31 cellular contexts compared by ENCODE assay signal in genomic region chr5:176631383-176631970, GRCh38. TPM values are rescaled to one million over a fixed set of nuclear protein-coding genes. Genes with fewer than 3 reads are reported as not detected.
DNase-seq lines count a peak whose midpoint lies in the region; ATAC-seq lines count a peak whose summit lies in the region.
"Had no signal": no experiment of that assay in that cellular context is flagged by ENCODE, and none has a peak within 500 bp of the region (broad histone marks: within the 10 kb centered on the region; RNA-seq: fewer than 3 reads in every experiment).

No MANE protein-coding gene starts in this region.

- H3K27ac ChIP-seq in temporal lobe (ENCODE audit: low read depth, low read length) = peak overlapping the region; percentile 47
- H3K27ac ChIP-seq: coronary artery, parathyroid adenoma, Peyer's patch, right atrium auricular region, thoracic aorta, vagina had no signal

- ATAC-seq in activated CD4-positive, CD25-positive, alpha-beta regulatory T cell treated with anti-CD3 and anti-CD28 coated beads, Interleukin-2, amount 50 U/mL, for 24 hours = no peak
- ATAC-seq: activated naive CD4-positive, alpha-beta T cell treated with anti-CD3 and anti-CD28 coated beads, Interleukin-2, amount 50 U/mL, for 72 hours; effector memory CD8-positive, alpha-beta T cell; GM12878 had no signal

- DNase-seq in NCI-H2081 (lab: John Stamatoyannopoulos, UW) (peak; percentile 19 to 50), NCI-H2081 treated with DMSO at 0.1 percent for 48 hours (lab: John Stamatoyannopoulos, UW) (no peak), NCI-H69 (lab: John Stamatoyannopoulos, UW) (peak; percentile 78), cerebellum (ENCODE audit: low spot score) (peak; percentile 68), SK-N-DZ (ENCODE audit: low spot score) (no peak)
- DNase-seq in stimulated activated naive CD4-positive, alpha-beta T cell (lab: John Stamatoyannopoulos, UW) = no peak
- DNase-seq: activated CD4-positive, alpha-beta T cell treated with anti-CD3 and anti-CD28 coated beads for 4 hours; activated effector memory CD4-positive, alpha-beta T cell treated with Interleukin-2 at 50 U/mL for 16 hours; activated T-cell treated with anti-CD3 and anti-CD28 coated beads, Interleukin-2, amount 50 U/mL, for 1 hour; amygdala; CD4-positive, alpha-beta memory T cell; effector memory CD8-positive, alpha-beta T cell; EL; erythroblast; Kasumi-1; NCI-H526; nephron progenitor cell; Peyer's patch; SHP77 treated with DMSO at 0.1 percent for 48 hours; stimulated activated naive CD4-positive, alpha-beta T cell treated with Interleukin-2 at 50 U/mL for 16 hours had no signal

RNA-seq across cellular contexts. Expression of gene EIF4E1B, which starts 1.0 kb away (rescaled TPM):
- total RNA-seq in cerebellum (0.27 TPM), temporal lobe (not detected)
- polyA plus RNA-seq in SK-N-DZ (2014; cell fraction: cytosol; rRNA removed) = not detected in 2 replicates
- polyA plus RNA-seq in SK-N-DZ (2014; cell fraction: nucleus; rRNA removed) = not detected in 2 replicates
- total RNA-seq: A172; activated naive CD4-positive, alpha-beta T cell treated with anti-CD3 and anti-CD28 coated beads, Interleukin-2, amount 50 U/mL, for 72 hours; CD4-positive, alpha-beta memory T cell; GM12878; Peyer's patch; right atrium auricular region; smooth muscle cell; thoracic aorta; vagina had no signal
- polyA plus RNA-seq: CD4-positive, alpha-beta memory T cell; GM12878; smooth muscle cell had no signal

RNA-seq across cellular contexts. Expression of gene SNCB, which starts 1.1 kb away (rescaled TPM):
- total RNA-seq in cerebellum = 25.6 TPM
- 15.7 TPM for total RNA-seq in temporal lobe
- polyA plus RNA-seq in SK-N-DZ (2014; cell fraction: cytosol; rRNA removed) = 1.9 and 2.7 TPM in 2 replicates
- 0.81 and 2.3 TPM in 2 replicates for polyA plus RNA-seq in SK-N-DZ (2014; cell fraction: nucleus; rRNA removed)
- total RNA-seq: A172; CD4-positive, alpha-beta memory T cell; GM12878; Peyer's patch; thoracic aorta; vagina had no signal
- polyA plus RNA-seq: CD4-positive, alpha-beta memory T cell had no signal

RNA-seq across cellular contexts. Expression of gene TSPAN17, which starts 15.8 kb away (rescaled TPM):
- 33.7 TPM for total RNA-seq in cerebellum
- 21.4 TPM for total RNA-seq in temporal lobe
- polyA plus RNA-seq in SK-N-DZ (2014; cell fraction: cytosol; rRNA removed) = 22.4 and 22.7 TPM in 2 replicates
- polyA plus RNA-seq in SK-N-DZ (2014; cell fraction: nucleus; rRNA removed) = 43.2 and 45.4 TPM in 2 replicates

RNA-seq across cellular contexts. Expression of gene GPRIN1, which starts 21.5 kb away (rescaled TPM):
- total RNA-seq in cerebellum = 38.9 TPM
- 104 TPM for total RNA-seq in temporal lobe
- 61.6 and 68.7 TPM in 2 replicates for polyA plus RNA-seq in SK-N-DZ (2014; cell fraction: cytosol; rRNA removed)
- polyA plus RNA-seq in SK-N-DZ (2014; cell fraction: nucleus; rRNA removed) = 25.8 and 29.2 TPM in 2 replicates

Comparison
In these comparisons a context has a peak if more than half of its experiments do, and no peak if none do; other contexts are left out.
1. DNase-seq: peak in NCI-H2081 (2 of 2), NCI-H69 (single experiment) and cerebellum (single experiment); none in NCI-H2081 treated with DMSO at 0.1 percent for 48 hours (single experiment), stimulated activated naive CD4-positive, alpha-beta T cell (0 of 6) and SK-N-DZ (single experiment).